ENCODE assay signal across 8 cellular contexts in genomic region chr15:100438570-100438969, GRCh38.
A peak's percentile ranks its signal among the peaks of the same experiment; 100 is the strongest.
DNase-seq lines count a peak whose midpoint lies in the region; ATAC-seq and TF ChIP-seq lines count a peak whose summit lies in the region.

No MANE protein-coding gene starts in this region.

- no peak overlapping the region for H2BK20ac ChIP-seq in H9 (ENCODE audit: low read depth, low read length, poor library complexity, severe bottlenecking)

- peaks cover 10 to 29% (median 14%) of the 10 kb centered on the region in 3 experiments for H3K36me3 Mint-ChIP-seq in H9 (ENCODE audit: insufficient read depth in 1 of 3, low read depth in 3 of 3)

- H2BK15ac ChIP-seq in H9 (ENCODE audit: low read depth, low read length) = no peak overlapping the region

- H3K79me2 ChIP-seq in H9 (ENCODE audit: insufficient read depth, low read length) = no peaks in the 10 kb centered on the region

- TF ChIP-seq CTCF in gastrocnemius medialis (IDR thresholded peaks at IDR 0.05 in 4 of 5, conservative IDR thresholded peaks at IDR 0.05 in 1 of 5) (no peak), esophagus squamous epithelium (IDR thresholded peaks at IDR 0.05) (no peak), H9 (conservative IDR thresholded peaks at IDR 0.05) (no peak)

- ATAC-seq in HG02981 (IDR thresholded peaks at IDR 0.05; ENCODE audit: unreplicated experiment) = peak; percentile 95
- ATAC-seq in esophagus mucosa = peak; percentile 59
- no peak for ATAC-seq in gastrocnemius medialis
- ATAC-seq in HG03280 (IDR thresholded peaks at IDR 0.05; ENCODE audit: unreplicated experiment) = no peak

- H3K18ac ChIP-seq in H9 (ENCODE audit: insufficient read length, low read depth, low read length) = no peak overlapping the region

- H3K23me2 ChIP-seq in H9 (ENCODE audit: insufficient read length, low read depth, low read length, poor library complexity, severe bottlenecking) = no peaks in the 10 kb centered on the region

- no peak overlapping the region for H3K4me3 Mint-ChIP-seq in H9

- TF ChIP-seq POLR2A in gastrocnemius medialis (IDR thresholded peaks at IDR 0.05) (no peak), esophagus squamous epithelium (IDR thresholded peaks at IDR 0.05) (no peak)

- H2BK5ac ChIP-seq in H9 (ENCODE audit: insufficient read length, low read length) = no peak overlapping the region

- no peak overlapping the region for H2BK12ac ChIP-seq in H9 (ENCODE audit: insufficient read length, low read depth, low read length)

- no peak overlapping the region for H2BK120ac ChIP-seq in H9 (ENCODE audit: low read depth, low read length, poor library complexity, severe bottlenecking)

- no peak overlapping the region for H4K8ac ChIP-seq in H9 (replicated peaks; ENCODE audit: insufficient read length, low read depth, low read length)

- H3K9me3 ChIP-seq in gastrocnemius medialis (no peaks in the 10 kb centered on the region), esophagus squamous epithelium (no peaks in the 10 kb centered on the region), H9 (ENCODE audit: control insufficient read depth, low read depth, low read length) (peaks cover 6% of the 10 kb centered on the region)

- no peak overlapping the region for H3K4me3 ChIP-seq in gastrocnemius medialis
- no peak overlapping the region for H3K4me3 ChIP-seq in esophagus squamous epithelium

- H3K27me3 Mint-ChIP-seq in H9 (ENCODE audit: low read depth) = peaks cover 8% of the 10 kb centered on the region; the same call in 1 of the 2 replicates

- H3K4me1 Mint-ChIP-seq in H9 = peaks cover 24 to 29% of the 10 kb centered on the region in 2 experiments

- H3K27ac Mint-ChIP-seq in H9 = peak overlapping the region in 1 of 3 experiments; percentile 68; a peak in 1 of 7 replicates

- no peak overlapping the region for H3K4ac ChIP-seq in H9 (ENCODE audit: low read depth, low read length)

- H4K20me1 ChIP-seq in H9 (ENCODE audit: control insufficient read depth, insufficient read depth, insufficient read length) = no peaks in the 10 kb centered on the region

- no peak overlapping the region for H3K4me2 ChIP-seq in H9 (ENCODE audit: insufficient read depth, insufficient read length, low read length)

- no peak overlapping the region for H3K23ac ChIP-seq in H9 (ENCODE audit: insufficient read length, low read depth, low read length)

- peaks cover 28 to 39% of the 10 kb centered on the region in 2 experiments for H3K9me3 Mint-ChIP-seq in H9

- peaks cover 3 to 6% of the 10 kb centered on the region in 2 donors for H3K4me1 ChIP-seq in gastrocnemius medialis
- peaks cover 0 to 19% (median 7%) of the 10 kb centered on the region in 3 donors for H3K4me1 ChIP-seq in esophagus squamous epithelium
- H3K4me1 ChIP-seq in H9 (ENCODE audit: insufficient read depth, low read length) = peaks cover 2% of the 10 kb centered on the region; the same call in 1 of the 2 replicates

- H2AFZ ChIP-seq in H9 (ENCODE audit: low read length) = no peak overlapping the region

- H3K36me3 ChIP-seq in gastrocnemius medialis (no peaks in the 10 kb centered on the region), esophagus squamous epithelium (peaks cover 0 to 24% (median 0%) of the 10 kb centered on the region in 3 donors)

- no peak overlapping the region for H4K91ac ChIP-seq in H9 (ENCODE audit: insufficient read length, low read depth, low read length)

- DNase-seq in Daoy (ENCODE audit: low read depth) = peak; percentile 71
- DNase-seq in NOMO-1 treated with DMSO at 0.1 percent for 48 hours (lab: John Stamatoyannopoulos, UW; ENCODE audit: unreplicated experiment) = peak; percentile 66
- peak; percentile 18 to 26 for DNase-seq in gastrocnemius medialis
- DNase-seq in esophagus squamous epithelium (lab: John Stamatoyannopoulos, UW) = no peak
- DNase-seq in H9 = no peak

- no peak overlapping the region for H2AK5ac ChIP-seq in H9 (ENCODE audit: insufficient read length, low read length)

- H3K56ac ChIP-seq in H9 (ENCODE audit: insufficient read length, low read depth, low read length) = no peak overlapping the region

- H3K27ac ChIP-seq in gastrocnemius medialis (no peak overlapping the region), esophagus squamous epithelium (no peak overlapping the region), H9 (ENCODE audit: insufficient read length, low read depth, low read length) (no peak overlapping the region)

- intact Hi-C loops in gastrocnemius medialis (cut with DNase I; ENCODE audit: low total_unique reads) = no loop called here
- intact Hi-C loops in esophagus squamous epithelium (cut with DNase I) = no loop called here

- H4K5ac ChIP-seq in H9 (ENCODE audit: insufficient read length, low read depth, low read length) = no peak overlapping the region

- H3K27me3 ChIP-seq in gastrocnemius medialis (no peaks in the 10 kb centered on the region), esophagus squamous epithelium (no peaks in the 10 kb centered on the region), H9 (ENCODE audit: insufficient read depth, low read length) (no peaks in the 10 kb centered on the region)

- H3K9ac ChIP-seq in H9 (ENCODE audit: extremely low read depth, insufficient read length, low read length) = no peak overlapping the region

- H3K79me1 ChIP-seq in H9 (ENCODE audit: insufficient read depth, low read depth, low read length, poor library complexity, severe bottlenecking) = no peaks in the 10 kb centered on the region

- in situ Hi-C loops in gastrocnemius medialis (cut with MboI; ENCODE audit: low sequenced_read_pairs in 4 of 4) = loop anchor here in 1 of 4 donors (25.0 kb wide), 1 partner anchor 124 kb away; no protein-coding TSS in a partner anchor

- H3T11ph ChIP-seq in H9 (ENCODE audit: low read length) = no peak overlapping the region

- no peak overlapping the region for H3K14ac ChIP-seq in H9 (ENCODE audit: insufficient read depth, low read length)

- 0 to 4% methylated on average over 2 of the region's 2 CpGs for WGBS in esophagus squamous epithelium, 2 donors
- no CpG with 5 or more reads among the region's 2 CpGs for WGBS in H9 (ENCODE audit: extremely low coverage, insufficient read length, low lambda C conversion rate)

Comparison
In these comparisons a context has a peak if more than half of its experiments do, and no peak if none do; other contexts are left out.
1. DNase-seq: peak in Daoy (single experiment), NOMO-1 treated with DMSO at 0.1 percent for 48 hours (single experiment) and gastrocnemius medialis (2 of 2); none in esophagus squamous epithelium (single experiment) and H9 (single experiment).
2. ATAC-seq: peak in HG02981 (single experiment) and esophagus mucosa (single experiment); none in gastrocnemius medialis (0 of 2) and HG03280 (single experiment).